19 cellular contexts compared by ENCODE assay signal in genomic region chr5:75869891-75870290, GRCh38.
A peak's percentile ranks its signal among the peaks of the same experiment; 100 is the strongest.
DNase-seq lines count a peak whose midpoint lies in the region; ATAC-seq, FAIRE-seq and TF ChIP-seq lines count a peak whose summit lies in the region.
"Had no signal": no experiment of that assay in that cellular context is flagged by ENCODE, and none has a peak within 500 bp of the region (broad histone marks: within the 10 kb centered on the region; RNA-seq: fewer than 3 reads in every experiment).

No MANE protein-coding gene starts in this region.

- H3K27ac ChIP-seq in GM23338 (ENCODE audit: low read depth): no peak overlapping the region
- no peak overlapping the region for H3K27ac ChIP-seq in HEK293 (ENCODE audit: extremely low read depth, low read depth, low read length)
- no peak overlapping the region for H3K27ac ChIP-seq in H1 (ENCODE audit: low read depth, low read length)
- H3K27ac ChIP-seq: A549, C4-2B, GM23248 had no signal

- H2BK20ac ChIP-seq in H1 (ENCODE audit: low read length): no peak overlapping the region

- POLR2A ChIA-PET in HEK293 (lab: Yijun Ruan, JAX) (no interaction called here), H1 (lab: Charles Lee; ENCODE audit: partially characterized antibody) (no interaction called here)

- no peaks in the 10 kb centered on the region for H3K9me3 ChIP-seq in HEK293 (ENCODE audit: control insufficient read depth, insufficient read depth, low read depth, low read length)
- peaks cover 0 to 3% of the 10 kb centered on the region in 2 experiments; a peak in 1 of 4 replicates for H3K9me3 ChIP-seq in H1 (ENCODE audit: insufficient read depth in 2 of 2, low read depth in 1 of 2, low read length in 1 of 2)
- H3K9me3 ChIP-seq in T-helper 17 cell (ENCODE audit: control insufficient read depth, low read length, poor library complexity, severe bottlenecking): no peaks in the 10 kb centered on the region
- H3K9me3 ChIP-seq: A549, BE2C had no signal

- no peak for FAIRE-seq in H1 (lab: Jason Lieb, UNC)
- FAIRE-seq: A549, D721Med, G401.6, GM12891 had no signal

- ATAC-seq in GM23338 (no peak), T-helper 17 cell (no peak)
- ATAC-seq: A549; CD8-positive, alpha-beta T cell had no signal

- WGBS in H1 (ENCODE audit: extremely low coverage in 1 of 2, insufficient coverage in 1 of 2, insufficient read length in 1 of 2, insufficient replicate concordance in 2 of 2, low coverage in 1 of 2, low lambda C conversion rate in 2 of 2, missing lambda C conversion rate in 1 of 2), 2 experiments: 67% methylated on average over 2 of the region's 2 CpGs; no CpG with 5 or more reads in 1 of the 2 experiments

- no peaks in the 10 kb centered on the region for H3K27me3 ChIP-seq in GM23338 (ENCODE audit: insufficient read depth)
- no peaks in the 10 kb centered on the region for H3K27me3 ChIP-seq in H1 (replicated peaks in 1 of 4; ENCODE audit: control insufficient read depth in 3 of 4, extremely low read depth in 1 of 4, insufficient read depth in 3 of 4, low read length in 3 of 4)
- H3K27me3 ChIP-seq: BE2C had no signal

- H3K4ac ChIP-seq in H1 (replicated peaks; ENCODE audit: insufficient read length, low read depth, low read length): no peak overlapping the region

- H3K4me1 ChIP-seq in GM23338 (ENCODE audit: insufficient read depth): no peaks in the 10 kb centered on the region
- no peaks in the 10 kb centered on the region for H3K4me1 ChIP-seq in HEK293 (ENCODE audit: control insufficient read depth, insufficient read depth, low read length)
- H3K4me1 ChIP-seq in H1 (replicated peaks in 1 of 4; ENCODE audit: control insufficient read depth in 3 of 4, insufficient read depth in 4 of 4, low read length in 3 of 4): no peaks in the 10 kb centered on the region
- H3K4me1 ChIP-seq: A549, BE2C had no signal

- no peaks in the 10 kb centered on the region for H3K4me1 Mint-ChIP-seq in GM23338
- peaks cover 4% of the 10 kb centered on the region for H3K4me1 Mint-ChIP-seq in neural crest cell
- H3K4me1 Mint-ChIP-seq in T-helper 17 cell: no peaks in the 10 kb centered on the region
- H3K4me1 Mint-ChIP-seq: H9 had no signal

- H2BK12ac ChIP-seq in H1 (ENCODE audit: low read depth, low read length): no peak overlapping the region

- H3K56ac ChIP-seq in H1 (replicated peaks; ENCODE audit: insufficient read length, low read depth, low read length): no peak overlapping the region

- H4K5ac ChIP-seq in H1 (ENCODE audit: insufficient read length, low read depth, low read length): no peak overlapping the region

- 0 out of 2 replicates have a peak, but pooled peaks cover 2% of the 10 kb centered on the region for H3K9me2 ChIP-seq in GM23338 (ENCODE audit: insufficient read depth)

- peak overlapping the region; percentile 12; the same call in 1 of the 2 replicates for H2AFZ ChIP-seq in GM23338
- peak overlapping the region; percentile 11; the same call in 1 of the 2 replicates for H2AFZ ChIP-seq in H1 (ENCODE audit: low read length)
- H2AFZ ChIP-seq: GM23248 had no signal

- no peak overlapping the region for H3K9ac ChIP-seq in H1 (replicated peaks in 1 of 4; ENCODE audit: extremely low read depth in 1 of 4, low read depth in 3 of 4, low read length in 3 of 4)
- H3K9ac ChIP-seq: GM23248 had no signal

- H2BK120ac ChIP-seq in H1 (replicated peaks; ENCODE audit: low read depth, low read length): no peak overlapping the region

- TF ChIP-seq EP300 in H1 (IDR thresholded peaks at IDR 0.05; ENCODE audit: borderline replicate concordance in 1 of 2, low read depth in 2 of 2, low read length in 2 of 2): no peak

- no peak overlapping the region for H3K18ac ChIP-seq in H1 (ENCODE audit: extremely low read depth, low read length)

- H3K4me2 ChIP-seq in GM23338 (no peak overlapping the region), H1 (ENCODE audit: insufficient read depth in 1 of 2, low read depth in 2 of 2, low read length in 2 of 2) (no peak overlapping the region)
- H3K4me2 ChIP-seq: A549 had no signal

- H4K20me1 ChIP-seq in GM23338 (replicated peaks; ENCODE audit: insufficient read depth): no peaks in the 10 kb centered on the region
- no peaks in the 10 kb centered on the region for H4K20me1 ChIP-seq in H1 (replicated peaks in 1 of 2; ENCODE audit: control insufficient read depth in 1 of 2, insufficient read depth in 2 of 2, low read length in 2 of 2)

- TF ChIP-seq POLR2A in H1 (IDR thresholded peaks at IDR 0.05; ENCODE audit: control extremely low read depth in 1 of 2, low read depth in 2 of 2, low read length in 2 of 2): no peak

- H3K36me3 Mint-ChIP-seq in GM23338 (ENCODE audit: low read depth) (no peaks in the 10 kb centered on the region), neural crest cell (ENCODE audit: low read depth) (peaks cover under 1% of the 10 kb centered on the region), T-helper 17 cell (ENCODE audit: low read depth) (no peaks in the 10 kb centered on the region)
- H3K36me3 Mint-ChIP-seq: CD8-positive, alpha-beta T cell had no signal

- H3K14ac ChIP-seq in H1 (ENCODE audit: insufficient read length): no peak overlapping the region

- H3K23me2 ChIP-seq in H1 (ENCODE audit: low read depth, low read length): no peaks in the 10 kb centered on the region

- H3K27ac Mint-ChIP-seq in GM23338: no peak overlapping the region
- peak overlapping the region; percentile 14 for H3K27ac Mint-ChIP-seq in neural crest cell (ENCODE audit: unreplicated experiment)
- H3K27ac Mint-ChIP-seq in T-helper 17 cell: no peak overlapping the region
- H3K27ac Mint-ChIP-seq: CD8-positive, alpha-beta T cell had no signal

- CTCF ChIA-PET in HEK293 (lab: Yijun Ruan, JAX): no interaction called here
- CTCF ChIA-PET in H1 (lab: Charles Lee; ENCODE audit: partially characterized antibody): interaction anchor here (1.1 kb wide), 1 partner anchor 17 kb away, joined by 3 read pairs; no protein-coding TSS in a partner anchor

- no peaks in the 10 kb centered on the region for H3K79me1 ChIP-seq in H1 (ENCODE audit: low read depth, low read length)

- H3K4me3 Mint-ChIP-seq in GM23338 (no peak overlapping the region), neural crest cell (no peak overlapping the region), T-helper 17 cell (no peak overlapping the region)
- H3K4me3 Mint-ChIP-seq: CD8-positive, alpha-beta T cell; H9 had no signal

- H3F3A ChIP-seq in GM23338 (replicated peaks; ENCODE audit: low read depth): no peaks in the 10 kb centered on the region

- no peak overlapping the region for H3K23ac ChIP-seq in H1 (ENCODE audit: insufficient read length)

- H4K91ac ChIP-seq in H1 (replicated peaks; ENCODE audit: insufficient read length, low read length): no peak overlapping the region

- TF ChIP-seq CTCF in GM23338 (conservative IDR thresholded peaks at IDR 0.05; ENCODE audit: low read depth in 2 of 2) (no peak), HEK293 (tag by site-specific recombination; IDR thresholded peaks at IDR 0.05) (no peak), H1 (IDR thresholded peaks at IDR 0.05; ENCODE audit: control extremely low read depth in 1 of 3, insufficient read depth in 1 of 3, low read depth in 1 of 3, low read length in 3 of 3) (no peak), neural crest cell (conservative IDR thresholded peaks at IDR 0.05) (no peak)

- no peak overlapping the region for H2BK15ac ChIP-seq in H1 (ENCODE audit: low read length)

- DNase-seq in GM23338 (ENCODE audit: low spot score) (no peak), H1 (ENCODE audit: low read depth in 1 of 2, low spot score in 2 of 2) (no peak), neural crest cell (ENCODE audit: low read depth, low spot score) (no peak), NCI-H1694 treated with DMSO at 0.1 percent for 48 hours (lab: John Stamatoyannopoulos, UW) (no peak), T-helper 17 cell (no peak)
- DNase-seq: BE2C; CD8-positive, alpha-beta T cell; COR-L47; DMS153; DMS79 treated with DMSO at 0.1 percent for 48 hours; EL; GM23248; H9 had no signal

- H4K8ac ChIP-seq in H1 (ENCODE audit: extremely low read depth, insufficient read depth, low read length): no peak overlapping the region

- H2BK5ac ChIP-seq in H1 (ENCODE audit: low read depth, low read length): no peak overlapping the region

- TF ChIP-seq RAD21 in H1 (IDR thresholded peaks at IDR 0.05 in 1 of 2, conservative IDR thresholded peaks at IDR 0.05 in 1 of 2; ENCODE audit: low read depth in 2 of 2, low read length in 2 of 2): no peak

- H3K27me3 Mint-ChIP-seq in GM23338 (ENCODE audit: insufficient read depth, low read depth, poor library complexity) (peaks cover 2% of the 10 kb centered on the region), neural crest cell (ENCODE audit: low read depth) (no peaks in the 10 kb centered on the region), T-helper 17 cell (peaks cover 22% of the 10 kb centered on the region)

- no peaks in the 10 kb centered on the region for H3K79me2 ChIP-seq in GM23338 (replicated peaks; ENCODE audit: insufficient read depth)
- H3K79me2 ChIP-seq in H1 (ENCODE audit: control insufficient read depth in 1 of 2, insufficient read depth in 2 of 2, low read length in 2 of 2): no peaks in the 10 kb centered on the region

- no peak overlapping the region for H3K4me3 ChIP-seq in GM23338
- H3K4me3 ChIP-seq in HEK293 (ENCODE audit: low read depth, low read length): no peak overlapping the region
- H3K4me3 ChIP-seq in H1 (ENCODE audit: extremely low read depth in 1 of 4, insufficient read depth in 2 of 4, low read depth in 3 of 4, low read length in 4 of 4): no peak overlapping the region
- H3K4me3 ChIP-seq: A549, GM23248 had no signal

- H3K9me3 Mint-ChIP-seq in GM23338 (no peaks in the 10 kb centered on the region), neural crest cell (peaks cover 12% of the 10 kb centered on the region)
- H3K9me3 Mint-ChIP-seq: CD8-positive, alpha-beta T cell had no signal

- H2AK5ac ChIP-seq in H1 (ENCODE audit: low read depth, low read length): no peak overlapping the region

- H3K36me3 ChIP-seq in GM23338 (ENCODE audit: insufficient read depth) (no peaks in the 10 kb centered on the region), HEK293 (ENCODE audit: control insufficient read depth in 2 of 2, insufficient read depth in 1 of 2, low read length in 2 of 2) (no peaks in the 10 kb centered on the region), H1 (ENCODE audit: control insufficient read depth in 2 of 4, insufficient read depth in 4 of 4, low read length in 3 of 4) (no peaks in the 10 kb centered on the region)
- H3K36me3 ChIP-seq: BE2C had no signal

TF ChIP-seq in GM23338, 12 proteins besides CTCF, POLR2A, EP300 and RAD21 (continues in another document):
- TF ChIP-seq NANOG (IDR thresholded peaks at IDR 0.05; ENCODE audit: borderline replicate concordance): no peak
- TF ChIP-seq EZH2phosphoT487 (IDR thresholded peaks at IDR 0.05; ENCODE audit: unreplicated experiment): no peak
- TF ChIP-seq EZH2 (IDR thresholded peaks at IDR 0.05; ENCODE audit: low read depth, unreplicated experiment): no peak

TF ChIP-seq in H1, 55 proteins besides CTCF, POLR2A, EP300 and RAD21:
- no peak for TF ChIP-seq BACH1 (IDR thresholded peaks at IDR 0.05; ENCODE audit: low read length)
- TF ChIP-seq SIX5 (IDR thresholded peaks at IDR 0.05; ENCODE audit: low read depth, low read length): no peak
- TF ChIP-seq TAF7 (optimal IDR thresholded peaks at IDR 0.05; ENCODE audit: borderline replicate concordance, low read depth, low read length): no peak
- no peak for TF ChIP-seq EZH2 (IDR thresholded peaks at IDR 0.05; ENCODE audit: low read depth, low read length, severe bottlenecking)
